In genomic region chr5:33894566-33894965, GRCh38 we compare ENCODE assay signal across 29 cellular contexts. TPM values are rescaled to one million over a fixed set of nuclear protein-coding genes. Genes with fewer than 3 reads are reported as not detected.
A peak's percentile ranks its signal among the peaks of the same experiment; 100 is the strongest.
DNase-seq lines count a peak whose midpoint lies in the region; ATAC-seq, FAIRE-seq and TF ChIP-seq lines count a peak whose summit lies in the region.
"Had no signal": no experiment of that assay in that cellular context is flagged by ENCODE, and none has a peak within 500 bp of the region (broad histone marks: within the 10 kb centered on the region; RNA-seq: fewer than 3 reads in every experiment).

No MANE protein-coding gene starts in this region.

- H3K56ac ChIP-seq in H9 (ENCODE audit: insufficient read length, low read depth, low read length) = no peak overlapping the region

- FAIRE-seq in A549 (lab: Jason Lieb, UNC) = no peak
- peak; percentile 64 for FAIRE-seq in astrocyte (lab: Jason Lieb, UNC)
- FAIRE-seq: GM12878, small intestine had no signal

- TF ChIP-seq EP300 in A549 (IDR thresholded peaks at IDR 0.05) = no peak

- no peak overlapping the region for H2BK12ac ChIP-seq in H9 (ENCODE audit: insufficient read length, low read depth, low read length)

- no peak overlapping the region for H2BK120ac ChIP-seq in H9 (ENCODE audit: low read depth, low read length, poor library complexity, severe bottlenecking)

- WGBS in A549 (ENCODE audit: missing lambda C conversion rate) = 8% methylated on average over 1 of the region's 1 CpG
- no CpG with 5 or more reads among the region's 1 CpG for WGBS in H9 (ENCODE audit: extremely low coverage, insufficient read length, low lambda C conversion rate)

- no peak overlapping the region for H4K91ac ChIP-seq in H9 (ENCODE audit: insufficient read length, low read depth, low read length)

- ATAC-seq in A549 = peak in 1 of 2 experiments; percentile 67; a peak in 3 of 6 replicates
- ATAC-seq: GM12878, left cardiac atrium, Right ventricle myocardium inferior, T-cell had no signal

- H3K27ac ChIP-seq in A549 = peak overlapping the region; percentile 42 to 78; a peak in 5 of 6 replicates
- H3K27ac ChIP-seq in astrocyte (ENCODE audit: low read depth, low read length) = peak overlapping the region; percentile 35
- no peak overlapping the region for H3K27ac ChIP-seq in H9 (ENCODE audit: insufficient read length, low read depth, low read length)
- H3K27ac ChIP-seq: adrenal gland, KMS-11 had no signal

- CTCF ChIA-PET in A549 (lab: Yijun Ruan, JAX) = interaction anchor here (1.2 kb wide), 1 partner anchor 40 kb away, joined by 3 read pairs; no protein-coding TSS in a partner anchor

- peak in 1 of 2 experiments; percentile 60 for DNase-seq in A549 (ENCODE audit: low read depth in 1 of 2, low spot score in 1 of 2)
- DNase-seq in HS-5 (ENCODE audit: low read depth) = peak; percentile 49
- peak; percentile 84 for DNase-seq in astrocyte (ENCODE audit: low read depth)
- DNase-seq in hepatic stellate cell (ENCODE audit: low spot score) = peak; percentile 19
- no peak for DNase-seq in anterior cingulate cortex (lab: John Stamatoyannopoulos, UW)
- DNase-seq in H9 = no peak
- no peak for DNase-seq in NCI-H1436 (lab: John Stamatoyannopoulos, UW)
- no peak for DNase-seq in activated T-cell treated with anti-CD3 and anti-CD28 coated beads, Interleukin-2, amount 50 U/mL, for 24 hours
- DNase-seq: activated CD4-positive, alpha-beta T cell treated with anti-CD3 and anti-CD28 coated beads, Interleukin-2, amount 10 ng/mL, durations not matched to agents 24 days and 14 days; activated effector memory CD4-positive, alpha-beta T cell treated with anti-CD3 and anti-CD28 coated beads, Interleukin-2, amount 50 U/mL, for 16 hours; adrenal gland; cerebellar nuclear complex; DMS 273 treated with DMSO at 0.1 percent for 48 hours; left cardiac atrium; NCI-H1048; NCI-H2029; small intestine; stimulated activated CD4-positive, alpha-beta T cell treated with anti-CD3 and anti-CD28 coated beads, Interleukin-4, amount 100 ng/mL, for 4 hours; T-cell had no signal

- H3K79me2 ChIP-seq in astrocyte (ENCODE audit: insufficient read depth, low read length) = peaks cover 21% of the 10 kb centered on the region
- no peaks in the 10 kb centered on the region for H3K79me2 ChIP-seq in H9 (ENCODE audit: insufficient read depth, low read length)

- no peak for TF ChIP-seq POLR2A in A549 (IDR thresholded peaks at IDR 0.05; ENCODE audit: low read length)

- H3K27me3 Mint-ChIP-seq in astrocyte (ENCODE audit: low read depth, unreplicated experiment) = no peaks in the 10 kb centered on the region
- peaks cover 36% of the 10 kb centered on the region for H3K27me3 Mint-ChIP-seq in H9 (ENCODE audit: low read depth)
- peaks cover 61% of the 10 kb centered on the region for H3K27me3 Mint-ChIP-seq in activated T-cell treated with anti-CD3 and anti-CD28 coated beads, Interleukin-2, amount 50 U/mL, for 24 hours

- no peak overlapping the region for H3K14ac ChIP-seq in H9 (ENCODE audit: insufficient read depth, low read length)

- H3K4me1 Mint-ChIP-seq in astrocyte (ENCODE audit: low read depth, unreplicated experiment) (peaks cover 34% of the 10 kb centered on the region), H9 (peaks cover 28% of the 10 kb centered on the region in 2 experiments)
- H3K4me1 Mint-ChIP-seq in activated T-cell treated with anti-CD3 and anti-CD28 coated beads, Interleukin-2, amount 50 U/mL, for 24 hours (ENCODE audit: low read depth) = peaks cover 7% of the 10 kb centered on the region
- H3K4me1 Mint-ChIP-seq: CD14-positive monocyte had no signal

- H2BK15ac ChIP-seq in H9 (ENCODE audit: low read depth, low read length) = no peak overlapping the region

- H2BK5ac ChIP-seq in H9 (ENCODE audit: insufficient read length, low read length) = no peak overlapping the region

- H3K4me3 ChIP-seq in A549 (no peak overlapping the region), astrocyte (ENCODE audit: insufficient read depth, low read depth, low read length) (no peak overlapping the region)
- H3K4me3 ChIP-seq: adrenal gland, GM12878 had no signal

- H2AFZ ChIP-seq in astrocyte (ENCODE audit: low read depth, low read length) = no peak overlapping the region
- no peak overlapping the region for H2AFZ ChIP-seq in H9 (ENCODE audit: low read length)

- peak overlapping the region; percentile 62 for H3K27ac Mint-ChIP-seq in astrocyte (ENCODE audit: unreplicated experiment)
- H3K27ac Mint-ChIP-seq in H9 = no peak overlapping the region
- no peak overlapping the region for H3K27ac Mint-ChIP-seq in activated T-cell treated with anti-CD3 and anti-CD28 coated beads, Interleukin-2, amount 50 U/mL, for 24 hours
- H3K27ac Mint-ChIP-seq: activated CD4-positive, alpha-beta T cell treated with anti-CD3 and anti-CD28 coated beads, Interleukin-2, amount 10 ng/mL, durations not matched to agents 24 days and 14 days; CD14-positive monocyte; mesothelial cell of epicardium; progenitor cell of endocrine pancreas; T-cell had no signal

- POLR2A ChIA-PET in A549 (lab: Yijun Ruan, JAX) = interaction anchor here (0.7 kb wide), 2 partner anchors 9 to 454 kb away, joined by 3 read pairs; partner anchors contain the start of gene TARS1

- no peak overlapping the region for H3K23ac ChIP-seq in H9 (ENCODE audit: insufficient read length, low read depth, low read length)

- no peak for TF ChIP-seq RAD21 in A549 (conservative IDR thresholded peaks at IDR 0.05 in 1 of 2, IDR thresholded peaks at IDR 0.05 in 1 of 2)

- H3K9ac ChIP-seq in astrocyte (ENCODE audit: low read length) (peak overlapping the region; percentile 3), H9 (ENCODE audit: extremely low read depth, insufficient read length, low read length) (no peak overlapping the region)
- H3K9ac ChIP-seq: KMS-11 had no signal

- H3K18ac ChIP-seq in H9 (ENCODE audit: insufficient read length, low read depth, low read length) = no peak overlapping the region

- H2AK5ac ChIP-seq in H9 (ENCODE audit: insufficient read length, low read length) = no peak overlapping the region

- H3K9me3 Mint-ChIP-seq in astrocyte (ENCODE audit: unreplicated experiment) (no peaks in the 10 kb centered on the region), H9 (no peaks in the 10 kb centered on the region; a peak in 2 of 5 replicates)
- no peaks in the 10 kb centered on the region for H3K9me3 Mint-ChIP-seq in activated T-cell treated with anti-CD3 and anti-CD28 coated beads, Interleukin-2, amount 50 U/mL, for 24 hours
- H3K9me3 Mint-ChIP-seq: mesothelial cell of epicardium, nephron had no signal

- H3K27me3 ChIP-seq in astrocyte (ENCODE audit: insufficient read depth, low read length) = no peaks in the 10 kb centered on the region
- peaks cover 3% of the 10 kb centered on the region; the same call in 1 of the 2 replicates for H3K27me3 ChIP-seq in H9 (ENCODE audit: insufficient read depth, low read length)
- H3K27me3 ChIP-seq: adrenal gland had no signal

- no peaks in the 10 kb centered on the region for H3K79me1 ChIP-seq in H9 (ENCODE audit: insufficient read depth, low read depth, low read length, poor library complexity, severe bottlenecking)

- peaks cover 12% of the 10 kb centered on the region for H4K20me1 ChIP-seq in astrocyte (ENCODE audit: insufficient read depth, low read length)
- H4K20me1 ChIP-seq in H9 (ENCODE audit: control insufficient read depth, insufficient read depth, insufficient read length) = no peaks in the 10 kb centered on the region

- H4K5ac ChIP-seq in H9 (ENCODE audit: insufficient read length, low read depth, low read length) = no peak overlapping the region

- H3K4me2 ChIP-seq in A549 (peak overlapping the region; percentile 60), astrocyte (ENCODE audit: low read length) (peak overlapping the region; percentile 64), H9 (ENCODE audit: insufficient read depth, insufficient read length, low read length) (no peak overlapping the region)
- H3K4me2 ChIP-seq: KMS-11 had no signal

- H3K36me3 Mint-ChIP-seq in astrocyte (ENCODE audit: low read depth, unreplicated experiment) = no peaks in the 10 kb centered on the region
- no peaks in the 10 kb centered on the region for H3K36me3 Mint-ChIP-seq in H9 (ENCODE audit: insufficient read depth in 1 of 3, low read depth in 3 of 3)
- H3K36me3 Mint-ChIP-seq in activated T-cell treated with anti-CD3 and anti-CD28 coated beads, Interleukin-2, amount 50 U/mL, for 24 hours (ENCODE audit: low read depth) = no peaks in the 10 kb centered on the region
- H3K36me3 Mint-ChIP-seq: mesothelial cell of epicardium, T-cell had no signal

- peaks cover 7% of the 10 kb centered on the region for H3K23me2 ChIP-seq in H9 (ENCODE audit: insufficient read length, low read depth, low read length, poor library complexity, severe bottlenecking)

- no peak overlapping the region for H3K4ac ChIP-seq in H9 (ENCODE audit: low read depth, low read length)

- H3K36me3 ChIP-seq in astrocyte (ENCODE audit: insufficient read depth, low read length) = no peaks in the 10 kb centered on the region
- H3K36me3 ChIP-seq: adrenal gland had no signal

- TF ChIP-seq CTCF in A549 (IDR thresholded peaks at IDR 0.05) = no peak
- no peak for TF ChIP-seq CTCF in astrocyte (IDR thresholded peaks at IDR 0.05; ENCODE audit: insufficient read depth, low read depth, low read length)
- TF ChIP-seq CTCF in H9 (conservative IDR thresholded peaks at IDR 0.05) = no peak

- no peak overlapping the region for H2BK20ac ChIP-seq in H9 (ENCODE audit: low read depth, low read length, poor library complexity, severe bottlenecking)

- H3K4me3 Mint-ChIP-seq in astrocyte (ENCODE audit: unreplicated experiment) (peak overlapping the region; percentile 2), H9 (no peak overlapping the region)
- no peak overlapping the region for H3K4me3 Mint-ChIP-seq in activated T-cell treated with anti-CD3 and anti-CD28 coated beads, Interleukin-2, amount 50 U/mL, for 24 hours
- H3K4me3 Mint-ChIP-seq: activated CD4-positive, alpha-beta T cell treated with anti-CD3 and anti-CD28 coated beads, Interleukin-2, amount 10 ng/mL, durations not matched to agents 24 days and 14 days; mesothelial cell of epicardium; T-cell had no signal

- H4K8ac ChIP-seq in H9 (replicated peaks; ENCODE audit: insufficient read length, low read depth, low read length) = no peak overlapping the region

- H3T11ph ChIP-seq in H9 (ENCODE audit: low read length) = no peak overlapping the region

- H3K9me3 ChIP-seq in A549 (no peaks in the 10 kb centered on the region), astrocyte (ENCODE audit: insufficient read depth, low read depth, low read length) (no peaks in the 10 kb centered on the region), H9 (ENCODE audit: control insufficient read depth, low read depth, low read length) (no peaks in the 10 kb centered on the region)
- H3K9me3 ChIP-seq: adrenal gland had no signal

- H3K4me1 ChIP-seq in A549 (peaks cover 41% of the 10 kb centered on the region), astrocyte (ENCODE audit: insufficient read depth, low read length) (peaks cover 34% of the 10 kb centered on the region), H9 (ENCODE audit: insufficient read depth, low read length) (peaks cover 9% of the 10 kb centered on the region; the same call in 1 of the 2 replicates)

RNA-seq across cellular contexts. Expression of gene ADAMTS12, which starts 2.8 kb away (rescaled TPM):
- polyA plus RNA-seq in A549 (2011; rRNA removed) = 5.9 and 6.8 TPM in 2 replicates
- 4.3 and 4.7 TPM in 2 replicates for polyA plus RNA-seq in A549 (2012; cell fraction: cytosol; rRNA removed)
- polyA plus RNA-seq in A549 (2012; cell fraction: nucleus; rRNA removed) = 2.9 and 4.5 TPM in 2 replicates
- 4.8 to 6.8 TPM (median 5.4 TPM) in 3 replicates for polyA plus RNA-seq in A549 (2017; fragmentation: RNase III; extraction: RNeasy Plus Mini Kit Qiagen cat#74134 plus additional on column Dnase treatment)
- 12.6 and 17.7 TPM in 2 replicates for polyA minus RNA-seq in A549 (2011; rRNA and poly(A)+ RNA removed)
- 143 and 156 TPM in 2 replicates for total RNA-seq in astrocyte
- 5.2 and 6.2 TPM in 2 replicates for total RNA-seq in H9 (2021)
- total RNA-seq: activated CD4-positive, alpha-beta T cell treated with anti-CD3 and anti-CD28 coated beads, Interleukin-2, amount 10 ng/mL, durations not matched to agents 24 days and 14 days had no signal
- polyA plus RNA-seq: CD14-positive monocyte had no signal

RNA-seq across cellular contexts. Expression of gene RXFP3, which starts 41.6 kb away (rescaled TPM):
- polyA plus RNA-seq in A549 (2011; rRNA removed) (not detected in 2 replicates), A549 (2017; fragmentation: RNase III; extraction: RNeasy Plus Mini Kit Qiagen cat#74134 plus additional on column Dnase treatment) (not detected in 3 replicates)
- polyA plus RNA-seq in A549 (2012; cell fraction: cytosol; rRNA removed) = not detected in 2 replicates
- not detected in 2 replicates for polyA plus RNA-seq in A549 (2012; cell fraction: nucleus; rRNA removed)
- not detected in 2 replicates for polyA minus RNA-seq in A549 (2011; rRNA and poly(A)+ RNA removed)
- total RNA-seq in astrocyte (not detected in 2 replicates), H9 (2021) (not detected in 2 replicates)
- total RNA-seq: A673; activated CD4-positive, alpha-beta T cell treated with anti-CD3 and anti-CD28 coated beads, Interleukin-2, amount 10 ng/mL, durations not matched to agents 24 days and 14 days; GM12878; left cardiac atrium; mesothelial cell of epicardium; NCI-H460; progenitor cell of endocrine pancreas; Right ventricle myocardium inferior; T-cell; urinary bladder had no signal
- polyA plus RNA-seq: CD14-positive monocyte, small intestine, urinary bladder had no signal

Comparison
In these comparisons a context has a peak if more than half of its experiments do, and no peak if none do; other contexts are left out.
1. DNase-seq: peak in HS-5 (single experiment), astrocyte (single experiment) and hepatic stellate cell (single experiment); none in anterior cingulate cortex (0 of 58), H9 (single experiment), NCI-H1436 (single experiment) and activated T-cell treated with anti-CD3 and anti-CD28 coated beads, Interleukin-2, amount 50 U/mL, for 24 hours (single experiment).
2. RNA of gene ADAMTS12, which starts 2.8 kb away (total RNA-seq): 143 to 156 TPM in astrocyte; 5.2 to 6.2 TPM in H9; every median in the first group is over 10 times any median in the second.